12 cellular contexts compared by ENCODE assay signal in the genomic region with DNA sequence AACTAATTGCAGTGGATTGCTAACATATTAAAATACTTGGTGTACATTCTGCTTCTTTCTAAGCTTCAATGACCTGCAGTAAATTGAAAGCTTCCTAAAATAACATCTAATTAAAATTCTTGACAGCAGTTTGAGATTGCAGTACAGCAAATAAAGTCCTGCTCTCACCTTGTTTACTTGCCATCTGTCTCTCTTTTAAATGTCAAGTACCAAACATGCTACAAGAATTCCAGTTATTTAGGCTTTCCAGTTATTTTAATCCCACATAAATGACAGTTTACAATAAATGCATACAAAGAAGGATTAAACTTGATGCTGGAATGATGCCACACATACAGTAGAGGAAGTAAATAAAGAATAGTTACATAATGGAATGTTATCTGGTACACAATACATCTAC. TPM values are rescaled to one million over a fixed set of nuclear protein-coding genes. Genes with fewer than 3 reads are reported as not detected.
A peak's percentile ranks its signal among the peaks of the same experiment; 100 is the strongest.
DNase-seq lines count a peak whose midpoint lies in the region; ATAC-seq and TF ChIP-seq lines count a peak whose summit lies in the region.
"Had no signal": no experiment of that assay in that cellular context is flagged by ENCODE, and none has a peak within 500 bp of the region (broad histone marks: within the 10 kb centered on the region; RNA-seq: fewer than 3 reads in every experiment).

No MANE protein-coding gene starts in this region.

- peak overlapping the region; percentile 71 for H3K4me2 ChIP-seq in PC-3 (ENCODE audit: low read length)

- peaks cover 70% of the 10 kb centered on the region for H3K36me3 Mint-ChIP-seq in CD8-positive, alpha-beta T cell

- CTCF ChIA-PET in A673 (lab: Charles Lee), result no interaction called here
- CTCF ChIA-PET in CD8-positive, alpha-beta T cell (lab: Charles Lee), result interaction anchor here (1.4 to 1.6 kb wide), 2 partner anchors 11 to 34 kb away, joined by 3 to 6 read pairs; a partner anchor contains a TSS
- CTCF ChIA-PET in PC-3 (lab: Charles Lee), result no interaction called here

- no peaks in the 10 kb centered on the region for H3K9me3 ChIP-seq in A673 (ENCODE audit: low read depth, low read length, poor library complexity, severe bottlenecking)
- no peaks in the 10 kb centered on the region for H3K9me3 ChIP-seq in CD8-positive, alpha-beta T cell (ENCODE audit: low read length)
- no peaks in the 10 kb centered on the region for H3K9me3 ChIP-seq in PC-3 (ENCODE audit: low read length)
- no peaks in the 10 kb centered on the region for H3K9me3 ChIP-seq in left ventricle myocardium inferior (replicated peaks)
- H3K9me3 ChIP-seq: breast epithelium had no signal

- peak overlapping the region; percentile 80 for H3K27ac Mint-ChIP-seq in CD8-positive, alpha-beta T cell

- H3K9me2 ChIP-seq in PC-3 (replicated peaks; ENCODE audit: low read length), result no peaks in the 10 kb centered on the region

- no peak overlapping the region for H3K4me3 ChIP-seq in A673 (ENCODE audit: low read depth, low read length, poor library complexity, severe bottlenecking)
- H3K4me3 ChIP-seq in CD8-positive, alpha-beta T cell (ENCODE audit: low read depth, low read length), result no peak overlapping the region
- no peak overlapping the region; the same call in 1 of the 2 replicates for H3K4me3 ChIP-seq in PC-3 (ENCODE audit: low read length)
- H3K4me3 ChIP-seq in left ventricle myocardium inferior, result no peak overlapping the region
- H3K4me3 ChIP-seq: breast epithelium had no signal

- H3F3A ChIP-seq in PC-3 (ENCODE audit: low read length, unreplicated experiment), result no peaks in the 10 kb centered on the region

- POLR2A ChIA-PET in A673 (lab: Charles Lee; ENCODE audit: low non-redundant PET) (no interaction called here), PC-3 (lab: Charles Lee; ENCODE audit: unreplicated experiment) (interaction anchor here (0.6 kb wide), 1 partner anchor 114 kb away, joined by 4 read pairs; no protein-coding TSS in a partner anchor)
- POLR2A ChIA-PET in CD8-positive, alpha-beta T cell (lab: Charles Lee), result interaction anchor here (1.5 kb wide), 1 partner anchor 37 kb away, joined by 3 read pairs; no protein-coding TSS in a partner anchor

- DNase-seq in A673 (ENCODE audit: low spot score), result peak; percentile 25
- DNase-seq in CD8-positive, alpha-beta T cell, result no peak
- peak; percentile 53 for DNase-seq in PC-3
- DNase-seq in left ventricle myocardium inferior, result no peak
- DNase-seq: activated CD4-positive, alpha-beta T cell treated with anti-CD3 and anti-CD28 coated beads, Interleukin-2, amount 50 U/mL, for 1 hour; SIG-M5; stimulated activated CD4-positive, alpha-beta T cell treated with anti-CD3 and anti-CD28 coated beads, Interleukin-4, amount 100 ng/mL, for 4 hours had no signal

- BruUV-seq in A673 (replicated peaks; lab: Mats Ljungman, UMichigan) (no TSS peak), PC-3 (replicated peaks; lab: Mats Ljungman, UMichigan) (no TSS peak)

- H3K27ac ChIP-seq in A673 (ENCODE audit: low read depth, low read length, poor library complexity, severe bottlenecking) (no peak overlapping the region), PC-3 (ENCODE audit: low read length) (peak overlapping the region; percentile 65), left ventricle myocardium inferior (replicated peaks) (peak overlapping the region; percentile 74)
- H3K27ac ChIP-seq in CD8-positive, alpha-beta T cell (ENCODE audit: low read depth, low read length), result no peak overlapping the region
- H3K27ac ChIP-seq: parathyroid adenoma had no signal

- H3K9me3 Mint-ChIP-seq in CD8-positive, alpha-beta T cell, result no peaks in the 10 kb centered on the region

- H3K79me2 ChIP-seq in PC-3 (ENCODE audit: low read length), result no peaks in the 10 kb centered on the region

- peaks cover 85% of the 10 kb centered on the region for H3K4me1 Mint-ChIP-seq in CD8-positive, alpha-beta T cell (ENCODE audit: low read depth)

- H3K27me3 Mint-ChIP-seq in CD8-positive, alpha-beta T cell (ENCODE audit: low read depth), result no peaks in the 10 kb centered on the region

- no peak overlapping the region for H3K9ac ChIP-seq in PC-3 (ENCODE audit: low read length)
- H3K9ac ChIP-seq: parathyroid adenoma had no signal

- no peak overlapping the region for H2AFZ ChIP-seq in PC-3 (ENCODE audit: low read length)
- H2AFZ ChIP-seq: parathyroid adenoma had no signal

- H4K20me1 ChIP-seq in PC-3 (ENCODE audit: low read length), result no peaks in the 10 kb centered on the region

- peaks cover 14% of the 10 kb centered on the region for H3K4me1 ChIP-seq in A673 (ENCODE audit: insufficient read depth, low read length, poor library complexity, severe bottlenecking)
- H3K4me1 ChIP-seq in CD8-positive, alpha-beta T cell (ENCODE audit: insufficient read depth, low read length), result peaks cover 56% of the 10 kb centered on the region
- peaks cover 33% of the 10 kb centered on the region for H3K4me1 ChIP-seq in PC-3 (ENCODE audit: insufficient read depth, low read length)
- H3K4me1 ChIP-seq in left ventricle myocardium inferior, result peaks cover 88% of the 10 kb centered on the region
- H3K4me1 ChIP-seq: breast epithelium, parathyroid adenoma had no signal

- no peak for TF ChIP-seq CTCF in A673 (conservative IDR thresholded peaks at IDR 0.05; ENCODE audit: low read depth, low read length)
- no peak for TF ChIP-seq CTCF in CD8-positive, alpha-beta T cell (IDR thresholded peaks at IDR 0.05)
- TF ChIP-seq CTCF in PC-3 (conservative IDR thresholded peaks at IDR 0.05; ENCODE audit: low read depth, low read length), result no peak
- no peak for TF ChIP-seq CTCF in left ventricle myocardium inferior (IDR thresholded peaks at IDR 0.05; ENCODE audit: borderline replicate concordance)

- intact Hi-C loops in A673 (cut with micrococcal nuclease; ENCODE audit: unreplicated experiment) (no loop called here), PC-3 (cut with micrococcal nuclease) (no loop called here), left ventricle myocardium inferior (cut with micrococcal nuclease) (no loop called here)
- intact Hi-C loops in CD8-positive, alpha-beta T cell (cut with DNase I, micrococcal nuclease), result no loop called here

- H3K36me3 ChIP-seq in A673 (ENCODE audit: insufficient read depth, low read length, poor library complexity, severe bottlenecking) (no peaks in the 10 kb centered on the region), PC-3 (ENCODE audit: low read depth, low read length) (0 out of 2 replicates have a peak, but pooled peaks cover 3% of the 10 kb centered on the region), left ventricle myocardium inferior (peaks cover 14% of the 10 kb centered on the region)
- H3K36me3 ChIP-seq in CD8-positive, alpha-beta T cell (ENCODE audit: insufficient read depth, low read length), result no peaks in the 10 kb centered on the region
- H3K36me3 ChIP-seq: breast epithelium had no signal

- no peak for ATAC-seq in CD8-positive, alpha-beta T cell
- ATAC-seq in PC-3 (peak; percentile 13; the same call in 1 of the 2 replicates), GM21528 (IDR thresholded peaks at IDR 0.05; ENCODE audit: low FRiP score, unreplicated experiment) (no peak), GM19023 (IDR thresholded peaks at IDR 0.05; ENCODE audit: unreplicated experiment) (no peak), HG02759 (IDR thresholded peaks at IDR 0.05; ENCODE audit: unreplicated experiment) (no peak)

- no peaks in the 10 kb centered on the region for H3K27me3 ChIP-seq in A673 (replicated peaks; ENCODE audit: insufficient read depth, low read depth, low read length, poor library complexity)
- H3K27me3 ChIP-seq in CD8-positive, alpha-beta T cell (ENCODE audit: insufficient read depth, low read length), result no peaks in the 10 kb centered on the region
- H3K27me3 ChIP-seq in PC-3 (ENCODE audit: low read length), result no peaks in the 10 kb centered on the region
- H3K27me3 ChIP-seq in left ventricle myocardium inferior (ENCODE audit: low read depth), result no peaks in the 10 kb centered on the region
- H3K27me3 ChIP-seq: breast epithelium had no signal

- H3K4me3 Mint-ChIP-seq in CD8-positive, alpha-beta T cell, result peak overlapping the region; percentile 20

RNA-seq across cellular contexts. Expression of a gene that starts 33.2 kb away (rescaled TPM):
- total RNA-seq in A673 (2021) (23.3 and 27.9 TPM in 2 replicates), PC-3 (2014; rRNA removed) (20.0 and 23.9 TPM in 2 replicates), left ventricle myocardium inferior (46.7 TPM)
- total RNA-seq in CD8-positive, alpha-beta T cell, result 100 to 1,000 TPM; 133 to 140 TPM

Comparison
In these comparisons a context has a peak if more than half of its experiments do, and no peak if none do; other contexts are left out.
1. DNase-seq: peak in A673 (single experiment) and PC-3 (single experiment); none in CD8-positive, alpha-beta T cell (0 of 7) and left ventricle myocardium inferior (single experiment).
2. H3K27ac ChIP-seq: peak in PC-3 (single experiment) and left ventricle myocardium inferior (single experiment); none in A673 (single experiment) and CD8-positive, alpha-beta T cell (single experiment).